9 cellular contexts compared by ENCODE assay signal in genomic region chr6:30612687-30613248, GRCh38. TPM values are rescaled to one million over a fixed set of nuclear protein-coding genes. Genes with fewer than 3 reads are reported as not detected.
DNase-seq lines count a peak whose midpoint lies in the region; ATAC-seq and TF ChIP-seq lines count a peak whose summit lies in the region.
"Had no signal": no experiment of that assay in that cellular context is flagged by ENCODE, and none has a peak within 500 bp of the region (broad histone marks: within the 10 kb centered on the region; RNA-seq: fewer than 3 reads in every experiment).

No MANE protein-coding gene starts in this region.

- peaks cover 61% of the 10 kb centered on the region for H3K4me1 Mint-ChIP-seq in Calu3 (ENCODE audit: low read depth, unreplicated experiment)

- peaks cover 50% of the 10 kb centered on the region for H3K36me3 ChIP-seq in osteoblast (ENCODE audit: insufficient read depth, low read length)

- no peak for ATAC-seq in GM19397 (IDR thresholded peaks at IDR 0.05; ENCODE audit: unreplicated experiment)

- CTCF ChIA-PET in Calu3 (lab: Charles Lee) = interaction anchor here (1.0 kb wide), 1 partner anchor 131 kb away, joined by 3 read pairs; no protein-coding TSS in a partner anchor

- intact Hi-C loops in Calu3 (cut with micrococcal nuclease; ENCODE audit: unreplicated experiment) = no loop called here

- no TSS peak for BruUV-seq in Calu3 (replicated peaks; lab: Mats Ljungman, UMichigan)

- DNase-seq in Calu3 = no peak
- peak; percentile 49 for DNase-seq in NCI-H226
- peak; percentile 81 for DNase-seq in choroid plexus epithelial cell (ENCODE audit: low read depth)
- peak; percentile 77 for DNase-seq in osteoblast (ENCODE audit: insufficient read length, low spot score, missing footprints)
- DNase-seq in hypothalamus (lab: John Stamatoyannopoulos, UW) = no peak
- no peak for DNase-seq in NCI-H1930 (lab: John Stamatoyannopoulos, UW)
- no peak for DNase-seq in NCI-H524 treated with DMSO at 0.1 percent for 48 hours (lab: John Stamatoyannopoulos, UW)
- DNase-seq: NCI-H187 treated with DMSO at 0.1 percent for 48 hours had no signal

- H3K79me2 ChIP-seq in osteoblast (ENCODE audit: insufficient read depth, low read length) = peaks cover 46% of the 10 kb centered on the region

- H4K20me1 ChIP-seq in osteoblast (ENCODE audit: insufficient read depth, low read length) = peaks cover 46% of the 10 kb centered on the region

- peaks cover 14% of the 10 kb centered on the region for H3K27me3 Mint-ChIP-seq in Calu3 (ENCODE audit: unreplicated experiment)

- H3K9me3 Mint-ChIP-seq in Calu3 (ENCODE audit: low read depth, unreplicated experiment) = no peaks in the 10 kb centered on the region

- H3K36me3 Mint-ChIP-seq in Calu3 (ENCODE audit: insufficient read depth, unreplicated experiment) = peaks cover 94% of the 10 kb centered on the region

- H3K27ac Mint-ChIP-seq in Calu3 (ENCODE audit: unreplicated experiment) = peak overlapping the region; percentile 98

- no peak overlapping the region for H2AFZ ChIP-seq in osteoblast (ENCODE audit: low read length)

- H3K27ac ChIP-seq in osteoblast (ENCODE audit: low read depth, low read length) = peak overlapping the region; percentile 99

- H3K4me3 Mint-ChIP-seq in Calu3 (ENCODE audit: low read depth, unreplicated experiment) = no peak overlapping the region

- no peaks in the 10 kb centered on the region for H3K9me3 ChIP-seq in osteoblast (ENCODE audit: low read depth, low read length)

- H3K4me2 ChIP-seq in osteoblast (ENCODE audit: insufficient read depth, low read length) = peak overlapping the region; percentile 86

- no peaks in the 10 kb centered on the region for H3K27me3 ChIP-seq in osteoblast (ENCODE audit: insufficient read depth, low read length)

- H3K4me3 ChIP-seq in choroid plexus epithelial cell (ENCODE audit: low read depth, low read length) = no peak overlapping the region
- no peak overlapping the region for H3K4me3 ChIP-seq in osteoblast (ENCODE audit: insufficient read depth, low read length)

- peaks cover 52% of the 10 kb centered on the region for H3K4me1 ChIP-seq in osteoblast (ENCODE audit: insufficient read depth, low read length)

- no peak for TF ChIP-seq CTCF in Calu3 (IDR thresholded peaks at IDR 0.05; ENCODE audit: unreplicated experiment)
- no peak for TF ChIP-seq CTCF in choroid plexus epithelial cell (conservative IDR thresholded peaks at IDR 0.05; ENCODE audit: low read depth, low read length)
- TF ChIP-seq CTCF in osteoblast (IDR thresholded peaks at IDR 0.05; ENCODE audit: extremely low read depth, low read depth, low read length) = no peak

RNA-seq across cellular contexts. Expression of gene PPP1R10, which starts 4.3 kb away (rescaled TPM):
- total RNA-seq in Calu3 (2022) = 119 and 134 TPM in 2 replicates
- 29.0 and 37.4 TPM in 2 replicates for total RNA-seq in osteoblast

RNA-seq across cellular contexts. Expression of gene MRPS18B, which starts 4.9 kb away (rescaled TPM):
- 103 and 107 TPM in 2 replicates for total RNA-seq in Calu3 (2022)
- total RNA-seq in osteoblast = 67.3 and 83.4 TPM in 2 replicates

RNA-seq across cellular contexts. Expression of gene ATAT1, which starts 13.9 kb away (rescaled TPM):
- total RNA-seq in Calu3 (2022) = 23.0 and 30.0 TPM in 2 replicates
- 4.4 and 4.7 TPM in 2 replicates for total RNA-seq in osteoblast

RNA-seq across cellular contexts. Expression of gene C6orf136, which starts 34.2 kb away (rescaled TPM):
- 25.3 and 32.4 TPM in 2 replicates for total RNA-seq in Calu3 (2022)
- total RNA-seq in osteoblast = 4.7 and 6.2 TPM in 2 replicates

RNA-seq across cellular contexts. Expression of gene ABCF1, which starts 41.5 kb away (rescaled TPM):
- total RNA-seq in Calu3 (2022) = 88.3 and 92.4 TPM in 2 replicates
- 37.3 and 37.4 TPM in 2 replicates for total RNA-seq in osteoblast

Comparison
In these comparisons a context has a peak if more than half of its experiments do, and no peak if none do; other contexts are left out.
1. DNase-seq: peak in NCI-H226 (single experiment), choroid plexus epithelial cell (single experiment) and osteoblast (single experiment); none in Calu3 (single experiment), hypothalamus (0 of 51), NCI-H1930 (0 of 2) and NCI-H524 treated with DMSO at 0.1 percent for 48 hours (single experiment).